9 cellular contexts compared by ENCODE assay signal in genomic region chr17:64084086-64084939, GRCh38. TPM values are rescaled to one million over a fixed set of nuclear protein-coding genes. Genes with fewer than 3 reads are reported as not detected.
DNase-seq lines count a peak whose midpoint lies in the region; ATAC-seq and TF ChIP-seq lines count a peak whose summit lies in the region.
"Had no signal": no experiment of that assay in that cellular context is flagged by ENCODE, and none has a peak within 500 bp of the region (broad histone marks: within the 10 kb centered on the region; RNA-seq: fewer than 3 reads in every experiment).

No MANE protein-coding gene starts in this region.

- peaks cover 61% of the 10 kb centered on the region for H3K4me1 ChIP-seq in upper lobe of right lung

- H3K36me3 ChIP-seq in upper lobe of right lung: peaks cover 9% of the 10 kb centered on the region

- no peak for TF ChIP-seq CTCF in fibroblast of the aortic adventitia (IDR thresholded peaks at IDR 0.05; ENCODE audit: insufficient read depth, low read length)
- TF ChIP-seq CTCF in upper lobe of right lung (IDR thresholded peaks at IDR 0.05): no peak

- peak; percentile 40 for DNase-seq in SIG-M5 treated with dmso at 0.1 percent for 504 hours (lab: John Stamatoyannopoulos, UW; ENCODE audit: unreplicated experiment)
- DNase-seq in SIG-M5 (lab: John Stamatoyannopoulos, UW): no peak
- DNase-seq in RPMI7951 (ENCODE audit: low read depth): peak; percentile 50
- DNase-seq in fibroblast of the aortic adventitia (ENCODE audit: low read depth): peak; percentile 75
- DNase-seq in upper lobe of right lung: no peak
- no peak for DNase-seq in activated CD4-positive, CD25-positive, alpha-beta regulatory T cell (lab: John Stamatoyannopoulos, UW)
- DNase-seq in SK-N-DZ (ENCODE audit: low spot score): no peak
- DNase-seq in activated CD8-positive, alpha-beta memory T cell treated with anti-CD3 and anti-CD28 coated beads, Interleukin-2, amount 50 U/mL, for 48 hours: no peak
- DNase-seq: effector CD8-positive, alpha-beta T cell had no signal

- no peaks in the 10 kb centered on the region for H3K27me3 ChIP-seq in upper lobe of right lung

- H3K27ac ChIP-seq in upper lobe of right lung: peak overlapping the region; percentile 28

- intact Hi-C loops in upper lobe of right lung (cut with DNase I): no loop called here

- H3K4me3 ChIP-seq in fibroblast of the aortic adventitia (ENCODE audit: low read depth, low read length) (no peak overlapping the region), upper lobe of right lung (no peak overlapping the region)

- peak; percentile 70 for ATAC-seq in upper lobe of right lung

- no peaks in the 10 kb centered on the region for H3K9me3 ChIP-seq in upper lobe of right lung

RNA-seq across cellular contexts. Expression of gene ERN1, which starts 45.6 kb away (rescaled TPM):
- total RNA-seq in RPMI7951 (2014; rRNA removed; shearing (Covaris generic)): 3.4 and 6.0 TPM in 2 replicates
- 11.6 and 13.3 TPM in 2 replicates for total RNA-seq in fibroblast of the aortic adventitia (ENCODE audit: low replicate concordance)
- total RNA-seq in upper lobe of right lung: 52.6 TPM
- polyA plus RNA-seq in SK-N-DZ (2014; cell fraction: cytosol; rRNA removed): 1.5 and 3.0 TPM in 2 replicates
- polyA plus RNA-seq in SK-N-DZ (2014; cell fraction: nucleus; rRNA removed): 1.6 and 3.3 TPM in 2 replicates

Comparison
In these comparisons a context has a peak if more than half of its experiments do, and no peak if none do; other contexts are left out.
1. DNase-seq: peak in SIG-M5 treated with dmso at 0.1 percent for 504 hours (single experiment), RPMI7951 (single experiment) and fibroblast of the aortic adventitia (single experiment); none in SIG-M5 (single experiment), upper lobe of right lung (single experiment), activated CD4-positive, CD25-positive, alpha-beta regulatory T cell (0 of 4), SK-N-DZ (single experiment) and activated CD8-positive, alpha-beta memory T cell treated with anti-CD3 and anti-CD28 coated beads, Interleukin-2, amount 50 U/mL, for 48 hours (single experiment).